8 cellular contexts compared by ENCODE assay signal in genomic region chr4:22515888-22516541, GRCh38. TPM values are rescaled to one million over a fixed set of nuclear protein-coding genes. Genes with fewer than 3 reads are reported as not detected.
A peak's percentile ranks its signal among the peaks of the same experiment; 100 is the strongest.
DNase-seq lines count a peak whose midpoint lies in the region; ATAC-seq, FAIRE-seq and TF ChIP-seq lines count a peak whose summit lies in the region.

A gene with protein sequence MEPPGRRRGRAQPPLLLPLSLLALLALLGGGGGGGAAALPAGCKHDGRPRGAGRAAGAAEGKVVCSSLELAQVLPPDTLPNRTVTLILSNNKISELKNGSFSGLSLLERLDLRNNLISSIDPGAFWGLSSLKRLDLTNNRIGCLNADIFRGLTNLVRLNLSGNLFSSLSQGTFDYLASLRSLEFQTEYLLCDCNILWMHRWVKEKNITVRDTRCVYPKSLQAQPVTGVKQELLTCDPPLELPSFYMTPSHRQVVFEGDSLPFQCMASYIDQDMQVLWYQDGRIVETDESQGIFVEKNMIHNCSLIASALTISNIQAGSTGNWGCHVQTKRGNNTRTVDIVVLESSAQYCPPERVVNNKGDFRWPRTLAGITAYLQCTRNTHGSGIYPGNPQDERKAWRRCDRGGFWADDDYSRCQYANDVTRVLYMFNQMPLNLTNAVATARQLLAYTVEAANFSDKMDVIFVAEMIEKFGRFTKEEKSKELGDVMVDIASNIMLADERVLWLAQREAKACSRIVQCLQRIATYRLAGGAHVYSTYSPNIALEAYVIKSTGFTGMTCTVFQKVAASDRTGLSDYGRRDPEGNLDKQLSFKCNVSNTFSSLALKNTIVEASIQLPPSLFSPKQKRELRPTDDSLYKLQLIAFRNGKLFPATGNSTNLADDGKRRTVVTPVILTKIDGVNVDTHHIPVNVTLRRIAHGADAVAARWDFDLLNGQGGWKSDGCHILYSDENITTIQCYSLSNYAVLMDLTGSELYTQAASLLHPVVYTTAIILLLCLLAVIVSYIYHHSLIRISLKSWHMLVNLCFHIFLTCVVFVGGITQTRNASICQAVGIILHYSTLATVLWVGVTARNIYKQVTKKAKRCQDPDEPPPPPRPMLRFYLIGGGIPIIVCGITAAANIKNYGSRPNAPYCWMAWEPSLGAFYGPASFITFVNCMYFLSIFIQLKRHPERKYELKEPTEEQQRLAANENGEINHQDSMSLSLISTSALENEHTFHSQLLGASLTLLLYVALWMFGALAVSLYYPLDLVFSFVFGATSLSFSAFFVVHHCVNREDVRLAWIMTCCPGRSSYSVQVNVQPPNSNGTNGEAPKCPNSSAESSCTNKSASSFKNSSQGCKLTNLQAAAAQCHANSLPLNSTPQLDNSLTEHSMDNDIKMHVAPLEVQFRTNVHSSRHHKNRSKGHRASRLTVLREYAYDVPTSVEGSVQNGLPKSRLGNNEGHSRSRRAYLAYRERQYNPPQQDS (N-terminal part only) (minus strand): TSS chr4:22516066. CDS start chr4:22515784, 282 bp downstream.

- intact Hi-C loops in activated T-helper 2 cell treated with anti-CD3 and anti-CD28 coated beads, Interferon-gamma antibody, Interleukin-2, Interleukin-4, amounts not matched to agents 10 μg/mL and 5 μg/mL and 100 μg/mL, durations not matched to agents 14 hours and 24 hours and 36 hours (cut with micrococcal nuclease) = loop anchor here (1.0 to 5.0 kb wide), 3 partner anchors 15 to 156 kb away; no protein-coding TSS in a partner anchor
- intact Hi-C loops in tibial artery (cut with DNase I; ENCODE audit: low total_unique reads) = loop anchor here (10.0 kb wide), 1 partner anchor 169 kb away; no protein-coding TSS in a partner anchor

- H3K27me3 Mint-ChIP-seq in activated T-helper 2 cell treated with anti-CD3 and anti-CD28 coated beads, Interferon-gamma antibody, Interleukin-2, Interleukin-4, amounts not matched to agents 10 μg/mL and 5 μg/mL and 100 μg/mL, durations not matched to agents 14 hours and 24 hours and 36 hours (ENCODE audit: low read depth) = no peaks in the 10 kb centered on the region

- ATAC-seq in HG02798 (IDR thresholded peaks at IDR 0.05; ENCODE audit: poor library complexity, unreplicated experiment) (peak; percentile 70), HG03460 (IDR thresholded peaks at IDR 0.05; ENCODE audit: unreplicated experiment) (no peak)

- H3K79me2 ChIP-seq in neural cell (replicated peaks; ENCODE audit: insufficient read depth, low read length) = peaks cover 31% of the 10 kb centered on the region

- TF ChIP-seq EP300 in neural cell (conservative IDR thresholded peaks at IDR 0.05; ENCODE audit: poor library complexity, severe bottlenecking) = no peak

- TF ChIP-seq CTCF in neural cell (IDR thresholded peaks at IDR 0.05; ENCODE audit: poor library complexity, severe bottlenecking) (no peak), tibial artery (IDR thresholded peaks at IDR 0.05) (no peak)

- TF ChIP-seq RAD21 in neural cell (conservative IDR thresholded peaks at IDR 0.05) = no peak

- H2AFZ ChIP-seq in neural cell (ENCODE audit: low read depth, low read length) = peak within 1 kb of the TSS; percentile 18

- H3K36me3 ChIP-seq in neural cell (ENCODE audit: insufficient read depth, low read length) = no peaks in the 10 kb centered on the region
- H3K36me3 ChIP-seq in tibial artery = no peaks in the 10 kb centered on the region

- peak within 1 kb of the TSS; percentile 88 for H3K4me2 ChIP-seq in neural cell (ENCODE audit: low read length)

- H3K4me1 ChIP-seq in tibial artery = peaks cover 0 to 16% (median 4%) of the 10 kb centered on the region in 4 donors

- H3K9me3 Mint-ChIP-seq in activated T-helper 2 cell treated with anti-CD3 and anti-CD28 coated beads, Interferon-gamma antibody, Interleukin-2, Interleukin-4, amounts not matched to agents 10 μg/mL and 5 μg/mL and 100 μg/mL, durations not matched to agents 14 hours and 24 hours and 36 hours = no peaks in the 10 kb centered on the region

- no peak within 1 kb of the TSS for H3K27ac ChIP-seq in neural cell (ENCODE audit: low read length)
- H3K27ac ChIP-seq in tibial artery = peak within 1 kb of the TSS; percentile 77 to 81

- DNase-seq in ELF-1 (ENCODE audit: low read depth, low spot score) = peak; percentile 78
- DNase-seq in NCI-H69 (lab: John Stamatoyannopoulos, UW) = peak; percentile 76
- DNase-seq in activated T-helper 2 cell treated with anti-CD3 and anti-CD28 coated beads, Interferon-gamma antibody, Interleukin-2, Interleukin-4, amounts not matched to agents 10 μg/mL and 5 μg/mL and 100 μg/mL, durations not matched to agents 14 hours and 24 hours and 36 hours (ENCODE audit: low spot score) = peak; percentile 43
- DNase-seq in frontal cortex (ENCODE audit: low spot score in 2 of 2) = peak; percentile 73 to 78
- DNase-seq in tibial artery = peak; percentile 61 to 87

- peak within 1 kb of the TSS; percentile 70 for H3K9ac ChIP-seq in neural cell (ENCODE audit: low read length)

- peak within 1 kb of the TSS; percentile 100 for H3K4me3 Mint-ChIP-seq in activated T-helper 2 cell treated with anti-CD3 and anti-CD28 coated beads, Interferon-gamma antibody, Interleukin-2, Interleukin-4, amounts not matched to agents 10 μg/mL and 5 μg/mL and 100 μg/mL, durations not matched to agents 14 hours and 24 hours and 36 hours (ENCODE audit: low read depth)

- H3K36me3 Mint-ChIP-seq in activated T-helper 2 cell treated with anti-CD3 and anti-CD28 coated beads, Interferon-gamma antibody, Interleukin-2, Interleukin-4, amounts not matched to agents 10 μg/mL and 5 μg/mL and 100 μg/mL, durations not matched to agents 14 hours and 24 hours and 36 hours (ENCODE audit: low read depth) = peaks cover 15% of the 10 kb centered on the region

- H3K4me3 ChIP-seq in neural cell (ENCODE audit: low read length) (peak within 1 kb of the TSS; percentile 94), tibial artery (peak within 1 kb of the TSS; percentile 59 to 73)

- H3K4me1 Mint-ChIP-seq in activated T-helper 2 cell treated with anti-CD3 and anti-CD28 coated beads, Interferon-gamma antibody, Interleukin-2, Interleukin-4, amounts not matched to agents 10 μg/mL and 5 μg/mL and 100 μg/mL, durations not matched to agents 14 hours and 24 hours and 36 hours (ENCODE audit: low read depth) = peaks cover 25% of the 10 kb centered on the region

- no peak for FAIRE-seq in frontal cortex (lab: Jason Lieb, UNC)

- H3K27me3 ChIP-seq in neural cell (ENCODE audit: insufficient read depth, low read depth, low read length) (no peaks in the 10 kb centered on the region), tibial artery (no peaks in the 10 kb centered on the region)

- no peaks in the 10 kb centered on the region for H3K9me2 ChIP-seq in neural cell (ENCODE audit: insufficient read depth, low read length)

- H4K20me1 ChIP-seq in neural cell (ENCODE audit: insufficient read depth) = no peaks in the 10 kb centered on the region

- H3K27ac Mint-ChIP-seq in activated T-helper 2 cell treated with anti-CD3 and anti-CD28 coated beads, Interferon-gamma antibody, Interleukin-2, Interleukin-4, amounts not matched to agents 10 μg/mL and 5 μg/mL and 100 μg/mL, durations not matched to agents 14 hours and 24 hours and 36 hours = peak within 1 kb of the TSS; percentile 98

- H3F3A ChIP-seq in neural cell (ENCODE audit: insufficient read depth, low read length, poor library complexity, severe bottlenecking) = peaks cover 3% of the 10 kb centered on the region

- H3K9me3 ChIP-seq in neural cell (ENCODE audit: low read length) (no peaks in the 10 kb centered on the region), tibial artery (no peaks in the 10 kb centered on the region)

TF ChIP-seq in neural cell, 6 proteins besides CTCF, POLR2A, EP300 and RAD21:
- TF ChIP-seq SMC3 (conservative IDR thresholded peaks at IDR 0.05; ENCODE audit: poor library complexity) (no peak), TAF1 (IDR thresholded peaks at IDR 0.05; ENCODE audit: low read depth) (peak; percentile 25), EZH2 (IDR thresholded peaks at IDR 0.05; ENCODE audit: borderline replicate concordance, insufficient read depth, low read length, poor library complexity, severe bottlenecking) (no peak)

RNA-seq across cellular contexts. Expression of the gene that starts here (rescaled TPM):
- total RNA-seq in activated T-helper 2 cell treated with anti-CD3 and anti-CD28 coated beads, Interferon-gamma antibody, Interleukin-2, Interleukin-4, amounts not matched to agents 10 μg/mL and 5 μg/mL and 100 μg/mL, durations not matched to agents 14 hours and 24 hours and 36 hours = 41.0 and 41.4 TPM in 2 replicates
- total RNA-seq in frontal cortex = 45.2 TPM
- polyA plus RNA-seq in neural cell = 38.4 and 40.5 TPM in 2 replicates
- polyA minus RNA-seq in neural cell = 91.2 and 91.8 TPM in 2 replicates
